8 cellular contexts compared by ENCODE assay signal in genomic region chr13:101757446-101758039, GRCh38.
A peak's percentile ranks its signal among the peaks of the same experiment; 100 is the strongest.
DNase-seq lines count a peak whose midpoint lies in the region; ATAC-seq, FAIRE-seq and TF ChIP-seq lines count a peak whose summit lies in the region.

No MANE protein-coding gene starts in this region.

- CTCF ChIA-PET in HepG2 (lab: Yijun Ruan, JAX; ENCODE audit: low intra/inter-chr PET ratio, low total read pairs): interaction anchor here (1.0 to 2.1 kb wide), 2 partner anchors 243 to 613 kb away, joined by 3 to 15 read pairs; no protein-coding TSS in a partner anchor

- ATAC-seq in HG03175 (IDR thresholded peaks at IDR 0.05; ENCODE audit: unreplicated experiment): peak; percentile 90
- ATAC-seq in HepG2: peak; percentile 51; the same call in 2 of the 3 replicates

- peak; percentile 30 for TF ChIP-seq CTCF in HepG2 (CRISPR knock-in tag; IDR thresholded peaks at IDR 0.05)

- H3K4me3 ChIP-seq in HepG2 (replicated peaks in 1 of 3; ENCODE audit: insufficient read depth in 1 of 3, low read depth in 2 of 3, low read length in 3 of 3): no peak overlapping the region

- 0% methylated on average over 1 of the region's 1 CpG for WGBS in HepG2 (ENCODE audit: low lambda C conversion rate)

- peak; percentile 40 for DNase-seq in COLO829 (ENCODE audit: low spot score)
- peak; percentile 5 for DNase-seq in GM19238 (ENCODE audit: insufficient read length, low spot score)
- peak; percentile 27 for DNase-seq in NCI-H345 treated with DMSO at 0.1 percent for 48 hours (lab: John Stamatoyannopoulos, UW; ENCODE audit: unreplicated experiment)
- DNase-seq in central memory CD4-positive, alpha-beta T cell: peak; percentile 18
- no peak for DNase-seq in HepG2 (ENCODE audit: low spot score)
- DNase-seq in occipital lobe (lab: John Stamatoyannopoulos, UW): no peak
- DNase-seq in activated T-cell treated with anti-CD3 and anti-CD28 coated beads, Interleukin-2, amount 50 U/mL, for 48 hours: no peak

- TF ChIP-seq POLR2A in HepG2 (IDR thresholded peaks at IDR 0.05; ENCODE audit: insufficient read depth in 1 of 2, low read depth in 2 of 2, low read length in 2 of 2): no peak

- TF ChIP-seq RAD21 in HepG2 (CRISPR knock-in tag; IDR thresholded peaks at IDR 0.05): peak; percentile 35; the same call in 1 of the 2 replicates

- in situ Hi-C loops in HepG2 (cut with HindIII; ENCODE audit: extremely low pct_ligation_motif_present, low pct_unique_long_range_greater_than_20kb): loop anchor here (5.0 to 25.0 kb wide), 2 partner anchors 245 to 620 kb away; no protein-coding TSS in a partner anchor

- H3K4me1 ChIP-seq in HepG2 (ENCODE audit: insufficient read depth, low read length): no peaks in the 10 kb centered on the region

- BruUV-seq in HepG2 (replicated peaks; lab: Mats Ljungman, UMichigan): no TSS peak

- no peaks in the 10 kb centered on the region for H3K9me3 ChIP-seq in HepG2 (ENCODE audit: low read length)

- no peak for TF ChIP-seq EP300 in HepG2 (IDR thresholded peaks at IDR 0.05; ENCODE audit: low read depth in 2 of 2, low read length in 2 of 2)
- TF ChIP-seq EP300 in HepG2 (CRISPR knock-in tag; IDR thresholded peaks at IDR 0.05; ENCODE audit: borderline replicate concordance): no peak

- no peaks in the 10 kb centered on the region for H3K36me3 ChIP-seq in HepG2 (replicated peaks in 1 of 2; ENCODE audit: control insufficient read depth in 1 of 2, insufficient read depth in 2 of 2, low read length in 2 of 2)

- POLR2A ChIA-PET in HepG2 (lab: Yijun Ruan, JAX): no interaction called here

- H4K20me1 ChIP-seq in HepG2 (ENCODE audit: insufficient read depth, low read length): no peaks in the 10 kb centered on the region

- no peak overlapping the region for H3K27ac ChIP-seq in HepG2 (ENCODE audit: extremely low read length, insufficient read depth, low read length)

- no peaks in the 10 kb centered on the region; a peak in 1 of 5 replicates for H3K27me3 ChIP-seq in HepG2 (ENCODE audit: control insufficient read depth in 1 of 2, insufficient read depth in 2 of 2, low read length in 2 of 2)

- H3K9ac ChIP-seq in HepG2 (ENCODE audit: insufficient read depth, low read depth, low read length): no peak overlapping the region

- FAIRE-seq in HepG2 (lab: Jason Lieb, UNC): no peak

- intact Hi-C loops in HepG2 (cut with micrococcal nuclease; ENCODE audit: unreplicated experiment): loop anchor here (1.0 kb wide), 2 partner anchors 243 to 613 kb away; no protein-coding TSS in a partner anchor

- H3K4me2 ChIP-seq in HepG2 (ENCODE audit: low read depth, low read length): no peak overlapping the region

- no peak overlapping the region for H2AFZ ChIP-seq in HepG2 (ENCODE audit: low read length)

- H3K79me2 ChIP-seq in HepG2 (ENCODE audit: insufficient read depth, low read length): no peaks in the 10 kb centered on the region

TF ChIP-seq in HepG2, 621 proteins besides CTCF, POLR2A, EP300 and RAD21:
- TF ChIP-seq STAG1 (CRISPR knock-in tag; IDR thresholded peaks at IDR 0.05) (peak; percentile 70), ZNF75D (CRISPR knock-in tag; IDR thresholded peaks at IDR 0.05; ENCODE audit: borderline replicate concordance) (no peak), SMC3 (IDR thresholded peaks at IDR 0.05; ENCODE audit: low read length) (peak; percentile 55), ARID3A (IDR thresholded peaks at IDR 0.05; ENCODE audit: low read depth, low read length) (peak; percentile 89)
TF ChIP-seq in HepG2: peak in this region for 3.

Comparison
In these comparisons a context has a peak if more than half of its experiments do, and no peak if none do; other contexts are left out.
1. DNase-seq: peak in COLO829 (single experiment), GM19238 (single experiment), NCI-H345 treated with DMSO at 0.1 percent for 48 hours (single experiment) and central memory CD4-positive, alpha-beta T cell (single experiment); none in HepG2 (single experiment), occipital lobe (single experiment) and activated T-cell treated with anti-CD3 and anti-CD28 coated beads, Interleukin-2, amount 50 U/mL, for 48 hours (0 of 2).